7 cellular contexts compared by ENCODE assay signal in the genomic region with DNA sequence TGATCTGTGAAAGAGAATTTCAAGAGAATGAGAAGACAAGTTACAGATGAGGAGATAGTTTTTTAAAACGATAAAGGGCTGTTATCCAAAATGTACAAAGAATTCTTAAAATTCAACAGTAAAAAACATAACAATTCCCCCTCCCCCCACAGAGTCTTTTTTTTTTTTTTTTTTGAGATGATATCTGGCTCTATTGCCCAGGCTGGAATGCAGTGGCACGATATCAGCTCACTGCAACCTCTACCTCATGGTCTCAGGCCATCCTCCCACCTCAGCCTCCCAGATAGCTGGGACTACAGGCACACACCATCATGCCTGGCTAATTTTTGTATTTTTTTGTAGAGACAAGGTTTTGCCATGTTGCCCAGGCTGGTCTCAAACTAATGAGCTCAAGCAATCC. TPM values are rescaled to one million over a fixed set of nuclear protein-coding genes. Genes with fewer than 3 reads are reported as not detected.
"Had no signal": no experiment of that assay in that cellular context is flagged by ENCODE, and none has a peak within 500 bp of the region (broad histone marks: within the 10 kb centered on the region; RNA-seq: fewer than 3 reads in every experiment).

No MANE protein-coding gene starts in this region.

RNA-seq across cellular contexts. Expression of a gene that starts 21.7 kb away (rescaled TPM):
- total RNA-seq: left lobe of liver; lung microvascular endothelial cell; mesenteric fat pad; mononuclear cell; myocyte; naive thymus-derived CD4-positive, alpha-beta T cell had no signal
- polyA plus RNA-seq: immature natural killer cell; naive thymus-derived CD4-positive, alpha-beta T cell had no signal
